ENCODE assay signal across 27 cellular contexts in genomic region chr3:58296843-58297242, GRCh38.
"Had no signal": no experiment of that assay in that cellular context is flagged by ENCODE, and none has a peak within 500 bp of the region (broad histone marks: within the 10 kb centered on the region; RNA-seq: fewer than 3 reads in every experiment).

No MANE protein-coding gene starts in this region.

- H3K27ac ChIP-seq: colonic mucosa, esophagus squamous epithelium, pancreas, prostate gland, sigmoid colon, suprapubic skin, tibial nerve had no signal

- H3K4me3 Mint-ChIP-seq: activated CD4-positive, alpha-beta memory T cell treated with anti-CD3 and anti-CD28 coated beads for 36 hours; activated CD4-positive, alpha-beta T cell treated with anti-CD3 and anti-CD28 coated beads, Interleukin-2, amount 10 ng/mL, durations not matched to agents 24 days and 14 days; activated naive CD4-positive, alpha-beta T cell treated with anti-CD3 and anti-CD28 coated beads, Interleukin-2, amount 10 ng/mL, durations not matched to agents 7 days and 5 days; activated naive CD8-positive, alpha-beta T cell treated with anti-CD3 and anti-CD28 coated beads, Interleukin-2, amount 10 ng/mL, durations not matched to agents 7 days and 5 days; activated T-helper 1 cell treated with anti-CD3 and anti-CD28 coated beads, Interleukin-12 subunit alpha, Interleukin-12 subunit beta, Interleukin-2, Interleukin-4 antibody, amounts not matched to agents 30 ng/mL and 10 ng/mL and 1 ng/mL, durations not matched to agents 14 hours and 24 hours and 36 hours; memory B cell; naive thymus-derived CD8-positive, alpha-beta T cell; stimulated activated effector memory CD8-positive, alpha-beta T cell treated with anti-CD3 and anti-CD28 coated beads, Interleukin-12 subunit alpha, Interleukin-12 subunit beta, amount 100 ng/mL, for 72 hours; stimulated activated naive CD8-positive, alpha-beta T cell treated with anti-CD3 and anti-CD28 coated beads, Interleukin-15, amount 100 ng/mL, for 72 hours; T-helper 17 cell had no signal

- H3K4me1 ChIP-seq: colonic mucosa, pancreas, prostate gland, tibial nerve had no signal

- H3K4me3 ChIP-seq: colonic mucosa, esophagus squamous epithelium, pancreas, prostate gland, sigmoid colon, suprapubic skin, tibial nerve had no signal

- H3K4me1 Mint-ChIP-seq: activated CD4-positive, alpha-beta T cell treated with anti-CD3 and anti-CD28 coated beads, Interleukin-2, amount 10 ng/mL, durations not matched to agents 24 days and 14 days; activated naive CD4-positive, alpha-beta T cell treated with anti-CD3 and anti-CD28 coated beads, Interleukin-2, amount 10 ng/mL, durations not matched to agents 7 days and 5 days; activated naive CD8-positive, alpha-beta T cell treated with anti-CD3 and anti-CD28 coated beads, Interleukin-2, amount 10 ng/mL, durations not matched to agents 7 days and 5 days; memory B cell; stimulated activated effector memory CD8-positive, alpha-beta T cell treated with anti-CD3 and anti-CD28 coated beads, Interleukin-12 subunit alpha, Interleukin-12 subunit beta, amount 100 ng/mL, for 72 hours; stimulated activated naive CD8-positive, alpha-beta T cell treated with anti-CD3 and anti-CD28 coated beads, Interleukin-15, amount 100 ng/mL, for 72 hours; T-helper 17 cell had no signal

- H3K36me3 ChIP-seq: colonic mucosa, pancreas, prostate gland had no signal

- ATAC-seq: left cardiac atrium; naive thymus-derived CD8-positive, alpha-beta T cell; pancreas; stimulated activated effector memory CD8-positive, alpha-beta T cell treated with anti-CD3 and anti-CD28 coated beads, Interleukin-12 subunit alpha, Interleukin-12 subunit beta, amount 100 ng/mL, for 72 hours; stimulated activated naive CD8-positive, alpha-beta T cell treated with anti-CD3 and anti-CD28 coated beads, Interleukin-15, amount 100 ng/mL, for 72 hours; T-helper 17 cell had no signal

- H3K9me3 Mint-ChIP-seq: activated CD4-positive, alpha-beta T cell treated with anti-CD3 and anti-CD28 coated beads, Interleukin-2, amount 10 ng/mL, durations not matched to agents 24 days and 14 days; activated naive CD8-positive, alpha-beta T cell treated with anti-CD3 and anti-CD28 coated beads, Interleukin-2, amount 10 ng/mL, durations not matched to agents 7 days and 5 days; neural crest cell had no signal

- H3K27me3 ChIP-seq: colonic mucosa, esophagus squamous epithelium, pancreas, sigmoid colon, suprapubic skin, tibial nerve had no signal

- H3K27ac Mint-ChIP-seq: activated CD4-positive, alpha-beta memory T cell treated with anti-CD3 and anti-CD28 coated beads for 36 hours; activated CD4-positive, alpha-beta T cell treated with anti-CD3 and anti-CD28 coated beads, Interleukin-2, amount 10 ng/mL, durations not matched to agents 24 days and 14 days; activated naive CD4-positive, alpha-beta T cell treated with anti-CD3 and anti-CD28 coated beads, Interleukin-2, amount 10 ng/mL, durations not matched to agents 7 days and 5 days; activated naive CD8-positive, alpha-beta T cell treated with anti-CD3 and anti-CD28 coated beads, Interleukin-2, amount 10 ng/mL, durations not matched to agents 7 days and 5 days; activated T-helper 1 cell treated with anti-CD3 and anti-CD28 coated beads, Interleukin-12 subunit alpha, Interleukin-12 subunit beta, Interleukin-2, Interleukin-4 antibody, amounts not matched to agents 30 ng/mL and 10 ng/mL and 1 ng/mL, durations not matched to agents 14 hours and 24 hours and 36 hours; naive thymus-derived CD8-positive, alpha-beta T cell; stimulated activated effector memory CD8-positive, alpha-beta T cell treated with anti-CD3 and anti-CD28 coated beads, Interleukin-12 subunit alpha, Interleukin-12 subunit beta, amount 100 ng/mL, for 72 hours; stimulated activated naive CD8-positive, alpha-beta T cell treated with anti-CD3 and anti-CD28 coated beads, Interleukin-15, amount 100 ng/mL, for 72 hours; T-helper 17 cell had no signal

- H3K36me3 Mint-ChIP-seq: activated naive CD4-positive, alpha-beta T cell treated with anti-CD3 and anti-CD28 coated beads, Interleukin-2, amount 10 ng/mL, durations not matched to agents 7 days and 5 days; activated naive CD8-positive, alpha-beta T cell treated with anti-CD3 and anti-CD28 coated beads, Interleukin-2, amount 10 ng/mL, durations not matched to agents 7 days and 5 days; stimulated activated effector memory CD8-positive, alpha-beta T cell treated with anti-CD3 and anti-CD28 coated beads, Interleukin-12 subunit alpha, Interleukin-12 subunit beta, amount 100 ng/mL, for 72 hours had no signal

- H3K9me3 ChIP-seq: colonic mucosa, esophagus squamous epithelium, pancreas, prostate gland, sigmoid colon, suprapubic skin, tibial nerve had no signal

- DNase-seq: activated CD4-positive, alpha-beta memory T cell treated with anti-CD3 and anti-CD28 coated beads for 36 hours; activated CD4-positive, alpha-beta T cell treated with anti-CD3 and anti-CD28 coated beads, Interleukin-2, amount 10 ng/mL, durations not matched to agents 24 days and 14 days; activated CD4-positive, CD25-positive, alpha-beta regulatory T cell treated with anti-CD3 and anti-CD28 coated beads, Interleukin-2, amount 50 U/mL, for 72 hours; activated CD8-positive, alpha-beta memory T cell treated with anti-CD3 and anti-CD28 coated beads, Interleukin-2, amount 50 U/mL, for 4 hours; activated gamma-delta T cell; activated naive CD4-positive, alpha-beta T cell treated with anti-CD3 and anti-CD28 coated beads, Interleukin-2, amount 10 ng/mL, durations not matched to agents 7 days and 5 days; activated naive CD8-positive, alpha-beta T cell treated with anti-CD3 and anti-CD28 coated beads, Interleukin-2, amount 10 ng/mL, durations not matched to agents 7 days and 5 days; activated T-cell treated with anti-CD3 and anti-CD28 coated beads, Interleukin-2, amount 50 U/mL, for 1 hour; colonic mucosa; esophagus squamous epithelium; left cardiac atrium; naive thymus-derived CD8-positive, alpha-beta T cell; pancreas; retina; sigmoid colon; small intestine; stimulated activated CD4-positive, alpha-beta T cell treated with anti-CD3 and anti-CD28 coated beads, Interleukin-4, amount 100 ng/mL, for 24 hours; stimulated activated naive CD8-positive, alpha-beta T cell treated with anti-CD3 and anti-CD28 coated beads, Interleukin-15, amount 100 ng/mL, for 72 hours; T-helper 17 cell; T1000 had no signal
